8 cellular contexts compared by ENCODE assay signal in genomic region chr10:130135676-130136213, GRCh38. TPM values are rescaled to one million over a fixed set of nuclear protein-coding genes. Genes with fewer than 3 reads are reported as not detected.
DNase-seq lines count a peak whose midpoint lies in the region; ATAC-seq and TF ChIP-seq lines count a peak whose summit lies in the region.

No MANE protein-coding gene starts in this region.

- H3K36me3 ChIP-seq in Peyer's patch, result no peaks in the 10 kb centered on the region
- H3K36me3 ChIP-seq in psoas muscle (ENCODE audit: insufficient read depth in 1 of 2, low read depth in 1 of 2), result no peaks in the 10 kb centered on the region

- TF ChIP-seq CTCF in Peyer's patch (IDR thresholded peaks at IDR 0.05) (no peak), fibroblast of mammary gland (conservative IDR thresholded peaks at IDR 0.05; ENCODE audit: control insufficient read depth, insufficient read depth, low read depth, low read length) (no peak), psoas muscle (IDR thresholded peaks at IDR 0.05) (no peak)

- in situ Hi-C loops in ACHN (cut with HindIII; ENCODE audit: low pct_ligation_motif_present, low pct_unique_long_range_greater_than_20kb, low sequenced_read_pairs), result no loop called here

- no peaks in the 10 kb centered on the region for H3K9me3 Mint-ChIP-seq in activated naive CD4-positive, alpha-beta T cell treated with anti-CD3 and anti-CD28 coated beads for 36 hours

- TF ChIP-seq POLR2A in Peyer's patch (IDR thresholded peaks at IDR 0.05), result no peak

- no peaks in the 10 kb centered on the region for H3K9me3 ChIP-seq in Peyer's patch
- H3K9me3 ChIP-seq in psoas muscle, result no peaks in the 10 kb centered on the region

- no peaks in the 10 kb centered on the region for H3K27me3 ChIP-seq in Peyer's patch
- peaks cover 0 to 7% (median 0%) of the 10 kb centered on the region in 3 donors for H3K27me3 ChIP-seq in psoas muscle (ENCODE audit: insufficient read depth in 3 of 3, low read length in 2 of 3)

- peaks cover 0 to 34% (median 10%) of the 10 kb centered on the region in 4 donors for H3K4me1 ChIP-seq in Peyer's patch
- H3K4me1 ChIP-seq in psoas muscle, result peaks cover 34% of the 10 kb centered on the region

- peaks cover 12% of the 10 kb centered on the region for H3K27me3 Mint-ChIP-seq in activated naive CD4-positive, alpha-beta T cell treated with anti-CD3 and anti-CD28 coated beads for 36 hours (ENCODE audit: low read depth)

- peaks cover 42% of the 10 kb centered on the region for H3K4me1 Mint-ChIP-seq in activated naive CD4-positive, alpha-beta T cell treated with anti-CD3 and anti-CD28 coated beads for 36 hours (ENCODE audit: low read depth)

- no peak for DNase-seq in activated naive CD4-positive, alpha-beta T cell treated with anti-CD3 and anti-CD28 coated beads for 36 hours
- no peak for DNase-seq in activated naive CD4-positive, alpha-beta T cell (lab: John Stamatoyannopoulos, UW)
- DNase-seq in Peyer's patch, result peak in 1 of 3 donors; percentile 60
- no peak for DNase-seq in fibroblast of mammary gland (ENCODE audit: low read depth)
- no peak for DNase-seq in psoas muscle
- no peak for DNase-seq in HT-29 (ENCODE audit: low spot score)
- no peak for DNase-seq in ACHN
- no peak for DNase-seq in kidney glomerular epithelial cell (lab: John Stamatoyannopoulos, UW)

- intact Hi-C loops in activated naive CD4-positive, alpha-beta T cell treated with anti-CD3 and anti-CD28 coated beads for 36 hours (cut with micrococcal nuclease), result loop anchor here (1.0 to 2.0 kb wide), 3 partner anchors 24 to 668 kb away; partner anchors contain the start of gene MGMT
- intact Hi-C loops in psoas muscle (cut with DNase I), result loop anchor here (1.0 to 10.0 kb wide), 3 partner anchors 25 to 251 kb away; partner anchors contain the start of gene C10orf143 (in 2 of the 2)

- H3K27ac ChIP-seq in Peyer's patch (peak overlapping the region; percentile 69 to 87 (median 76)), psoas muscle (peak overlapping the region; percentile 91)

- WGBS in psoas muscle, 3 donors, result 23 to 27% (median 25%) methylated on average over 14 to 15 of the region's 15 CpGs

- no peak overlapping the region for H3K27ac Mint-ChIP-seq in activated naive CD4-positive, alpha-beta T cell treated with anti-CD3 and anti-CD28 coated beads for 36 hours

- peaks cover 4% of the 10 kb centered on the region for H3K36me3 Mint-ChIP-seq in activated naive CD4-positive, alpha-beta T cell treated with anti-CD3 and anti-CD28 coated beads for 36 hours (ENCODE audit: low read depth)

- H3K4me3 ChIP-seq in Peyer's patch, result peak overlapping the region; percentile 70 to 91 (median 84)
- peak overlapping the region; percentile 73 for H3K4me3 ChIP-seq in fibroblast of mammary gland (ENCODE audit: control insufficient read depth, low read depth, low read length)
- peak overlapping the region; percentile 100 for H3K4me3 ChIP-seq in psoas muscle

- H3K4me3 Mint-ChIP-seq in activated naive CD4-positive, alpha-beta T cell treated with anti-CD3 and anti-CD28 coated beads for 36 hours, result peak overlapping the region; percentile 91

- CTCF ChIA-PET in activated naive CD4-positive, alpha-beta T cell treated with anti-CD3 and anti-CD28 coated beads for 36 hours (lab: Charles Lee), result interaction anchor here (1.7 to 3.3 kb wide), 2 partner anchors 8 to 25 kb away, joined by 7 to 21 read pairs; partner anchors contain the start of gene C10orf143

- ATAC-seq in psoas muscle, result peak in 2 of 4 donors; percentile 1 to 2

RNA-seq across cellular contexts. Expression of gene GLRX3, which starts 0.4 kb away (rescaled TPM):
- 10 to 100 TPM; 86.2 to 86.5 TPM for total RNA-seq in activated naive CD4-positive, alpha-beta T cell treated with anti-CD3 and anti-CD28 coated beads for 36 hours
- 10 to 100 TPM; 23.9 to 53.8 (median 30.6) TPM for total RNA-seq in Peyer's patch
- total RNA-seq in psoas muscle, result 10 to 100 TPM; 53.9 to 76.9 (median 56.3) TPM
- polyA plus RNA-seq in psoas muscle, result 100 to 1,000 TPM in 2 of 3 donors, 10 to 100 TPM in 1; 97.4 to 249 (median 188) TPM
- 62.5 and 77.0 TPM in 2 replicates for total RNA-seq in HT-29 (2014; rRNA removed; shearing (Covaris generic))

RNA-seq across cellular contexts. Expression of gene C10orf143, which starts 25.1 kb away (rescaled TPM):
- 1 to 10 TPM; 3.3 to 3.5 TPM for total RNA-seq in activated naive CD4-positive, alpha-beta T cell treated with anti-CD3 and anti-CD28 coated beads for 36 hours
- total RNA-seq in Peyer's patch (1 to 10 TPM in 3 of 4 donors, not detected in 1; 1.6 to 5.8 (median 3.7) TPM), psoas muscle (1 to 10 TPM; 4.1 to 5.1 (median 4.9) TPM)
- polyA plus RNA-seq in psoas muscle, result 1 to 10 TPM; 3.3 to 4.9 (median 4.1) TPM
- total RNA-seq in HT-29 (2014; rRNA removed; shearing (Covaris generic)), result 0.91 TPM in 1 of 2 replicates, not detected in the other
